In the genomic region with DNA sequence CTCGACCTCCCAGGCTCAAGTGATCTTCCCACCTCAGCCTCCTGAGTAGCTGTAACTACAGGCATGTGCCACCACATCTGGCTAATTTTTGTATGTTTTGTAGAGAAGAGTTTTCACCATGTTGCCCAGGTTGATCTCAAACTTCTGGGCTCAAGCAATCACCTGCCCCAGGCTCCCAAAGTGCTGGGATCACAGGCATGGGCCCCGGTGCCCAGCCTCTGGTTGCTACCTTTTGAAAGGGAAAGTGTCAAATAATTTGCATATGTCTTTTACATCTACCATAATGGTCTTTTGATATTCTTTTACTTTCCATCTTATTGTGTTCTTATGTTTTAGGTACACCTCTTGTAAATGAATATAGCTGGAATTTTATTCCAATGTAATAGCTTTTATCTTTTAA, we compare ENCODE assay signal across 20 cellular contexts.
"Had no signal": no experiment of that assay in that cellular context is flagged by ENCODE, and none has a peak within 500 bp of the region (broad histone marks: within the 10 kb centered on the region; RNA-seq: fewer than 3 reads in every experiment).

No MANE protein-coding gene starts in this region.

- H3K27me3 Mint-ChIP-seq: activated CD4-positive, alpha-beta memory T cell treated with anti-CD3 and anti-CD28 coated beads, Interleukin-2, amount 10 ng/mL, durations not matched to agents 7 days and 5 days; stimulated activated naive CD8-positive, alpha-beta T cell treated with anti-CD3 and anti-CD28 coated beads, Interleukin-15, amount 100 ng/mL, for 72 hours; T-helper 17 cell had no signal

- H3K27ac Mint-ChIP-seq: activated CD4-positive, alpha-beta memory T cell treated with anti-CD3 and anti-CD28 coated beads, Interleukin-2, amount 10 ng/mL, durations not matched to agents 7 days and 5 days; naive B cell; stimulated activated naive CD8-positive, alpha-beta T cell treated with anti-CD3 and anti-CD28 coated beads, Interleukin-15, amount 100 ng/mL, for 72 hours; T-helper 17 cell; WTC11 had no signal

- H3K27ac ChIP-seq: coronary artery, testis, upper lobe of right lung had no signal

- ATAC-seq: activated T-cell treated with anti-CD3 and anti-CD28 coated beads, Interleukin-2, amount 50 U/mL, for 4 hours; heart left ventricle; left colon; stimulated activated naive CD8-positive, alpha-beta T cell treated with anti-CD3 and anti-CD28 coated beads, Interleukin-15, amount 100 ng/mL, for 72 hours; T-helper 17 cell; WTC11 had no signal

- H3K4me1 Mint-ChIP-seq: activated CD4-positive, alpha-beta memory T cell treated with anti-CD3 and anti-CD28 coated beads, Interleukin-2, amount 10 ng/mL, durations not matched to agents 7 days and 5 days; naive B cell; stimulated activated naive CD8-positive, alpha-beta T cell treated with anti-CD3 and anti-CD28 coated beads, Interleukin-15, amount 100 ng/mL, for 72 hours; T-helper 17 cell had no signal

- H3K27me3 ChIP-seq: adrenal gland, heart left ventricle, spleen, testis, upper lobe of right lung had no signal

- H3K4me1 ChIP-seq: testis had no signal

- H3K9me3 Mint-ChIP-seq: activated CD4-positive, alpha-beta memory T cell treated with anti-CD3 and anti-CD28 coated beads, Interleukin-2, amount 10 ng/mL, durations not matched to agents 7 days and 5 days; activated T-cell treated with anti-CD3 and anti-CD28 coated beads, Interleukin-2, amount 50 U/mL, for 4 hours had no signal

- FAIRE-seq: frontal cortex had no signal

- H3K4me3 Mint-ChIP-seq: activated CD4-positive, alpha-beta memory T cell treated with anti-CD3 and anti-CD28 coated beads, Interleukin-2, amount 10 ng/mL, durations not matched to agents 7 days and 5 days; activated T-cell treated with anti-CD3 and anti-CD28 coated beads, Interleukin-2, amount 50 U/mL, for 4 hours; naive B cell; stimulated activated naive CD8-positive, alpha-beta T cell treated with anti-CD3 and anti-CD28 coated beads, Interleukin-15, amount 100 ng/mL, for 72 hours; T-helper 17 cell; WTC11 had no signal

- H3K9me3 ChIP-seq: adrenal gland, testis, upper lobe of right lung had no signal

- H3K36me3 ChIP-seq: adrenal gland, heart left ventricle, spleen, upper lobe of right lung had no signal

- H3K4me3 ChIP-seq: adrenal gland, coronary artery, heart left ventricle, lung, spleen, testis, upper lobe of right lung had no signal

- DNase-seq: activated CD4-positive, alpha-beta memory T cell treated with anti-CD3 and anti-CD28 coated beads, Interleukin-2, amount 10 ng/mL, durations not matched to agents 7 days and 5 days; activated CD4-positive, alpha-beta T cell treated with anti-CD3 and anti-CD28 coated beads for 4 hours; activated effector memory CD4-positive, alpha-beta T cell treated with Interleukin-2 at 50 U/mL for 16 hours; activated naive CD4-positive, alpha-beta T cell treated with anti-CD3 and anti-CD28 coated beads, Interleukin-2, amount 50 U/mL, for 16 hours; activated T-cell treated with anti-CD3 and anti-CD28 coated beads, Interleukin-2, amount 50 U/mL, for 4 hours; adrenal gland; caudate nucleus; effector CD4-positive, alpha-beta T cell; heart left ventricle; left colon; naive B cell; spleen; stimulated activated naive CD8-positive, alpha-beta T cell treated with anti-CD3 and anti-CD28 coated beads, Interleukin-15, amount 100 ng/mL, for 72 hours; T-helper 17 cell; testis; upper lobe of right lung had no signal
